8 cellular contexts compared by ENCODE assay signal in the genomic region with DNA sequence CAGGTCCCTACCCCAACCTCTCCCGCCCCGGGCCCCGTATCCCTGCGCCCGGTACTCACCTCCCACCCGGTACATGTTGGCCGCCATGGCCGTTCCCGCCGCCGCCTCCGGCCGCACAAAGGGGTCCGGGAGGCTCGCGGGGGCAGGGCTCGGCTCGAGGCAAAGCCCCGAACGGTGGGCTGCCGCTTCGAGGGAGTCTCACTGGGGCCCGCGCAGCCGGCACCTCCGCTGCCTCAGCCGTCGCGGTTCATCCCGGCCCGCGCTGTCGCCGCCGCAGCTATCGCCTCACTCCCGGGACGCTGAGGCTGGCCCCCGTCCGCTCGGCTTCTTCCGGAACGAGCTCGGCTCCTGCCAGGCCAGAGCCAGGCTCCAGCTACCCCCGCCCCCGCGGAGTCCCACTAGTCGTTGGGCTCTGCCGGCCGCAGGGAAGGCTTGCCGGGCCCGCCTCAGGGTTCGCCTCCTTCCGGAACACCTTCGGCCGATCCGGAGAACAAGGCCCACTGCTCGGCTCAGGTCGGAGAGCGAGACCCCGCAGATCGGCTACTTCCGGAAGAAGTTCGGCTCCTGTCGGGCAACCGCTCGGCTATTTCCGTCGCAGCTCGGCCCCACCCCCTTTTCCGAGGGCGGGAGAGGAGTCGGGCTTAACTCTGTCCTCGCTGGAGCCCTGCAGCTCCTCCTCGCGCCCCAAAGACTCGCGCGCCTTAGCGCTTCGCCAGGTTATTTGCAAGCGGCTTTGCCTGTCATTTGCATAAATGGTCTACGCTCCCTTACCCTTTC. TPM values are rescaled to one million over a fixed set of nuclear protein-coding genes. Genes with fewer than 3 reads are reported as not detected.
DNase-seq lines count a peak whose midpoint lies in the region; ATAC-seq and TF ChIP-seq lines count a peak whose summit lies in the region.

A gene (minus strand): TSS at position 502 of the 777 bp plus-strand sequence. CDS start 415 bp downstream, at position 87.

- peaks cover 42% of the 10 kb centered on the region for H3K79me2 ChIP-seq in osteoblast (ENCODE audit: insufficient read depth, low read length)

- H3K4me1 ChIP-seq in osteoblast (ENCODE audit: insufficient read depth, low read length), result peaks cover 27% of the 10 kb centered on the region
- H3K4me1 ChIP-seq in thoracic aorta (ENCODE audit: control insufficient read depth in 1 of 2, low read depth in 2 of 2), result peaks cover 20 to 40% of the 10 kb centered on the region in 2 donors

- H3K27me3 Mint-ChIP-seq in activated naive CD8-positive, alpha-beta T cell, result no peaks in the 10 kb centered on the region

- H3K9me3 Mint-ChIP-seq in activated naive CD8-positive, alpha-beta T cell (ENCODE audit: low read depth), result no peaks in the 10 kb centered on the region

- no peaks in the 10 kb centered on the region for H3K9me3 ChIP-seq in osteoblast (ENCODE audit: low read depth, low read length)
- H3K9me3 ChIP-seq in thoracic aorta, result no peaks in the 10 kb centered on the region

- H3K27ac Mint-ChIP-seq in activated naive CD8-positive, alpha-beta T cell, result peak within 1 kb of the TSS; percentile 95

- POLR2A ChIA-PET in GM10248 (lab: Yijun Ruan, JAX), result interaction anchor here (0.5 to 3.1 kb wide), 15 partner anchors 9 to 240 kb away, joined by 3 to 64 read pairs (median 4); a partner anchor contains a TSS

- peak; percentile 68 for ATAC-seq in HG02623 (IDR thresholded peaks at IDR 0.05; ENCODE audit: unreplicated experiment)
- ATAC-seq in thoracic aorta (ENCODE audit: insufficient number of reproducible peaks, low FRiP score, low read depth), result peak; percentile 82

- CTCF ChIA-PET in GM10248 (lab: Yijun Ruan, JAX), result interaction anchor here (0.7 to 2.1 kb wide), 7 partner anchors 9 to 177 kb away, joined by 3 to 26 read pairs (median 4); a partner anchor contains a TSS

- peak within 1 kb of the TSS; percentile 93 for H3K4me3 Mint-ChIP-seq in activated naive CD8-positive, alpha-beta T cell

- H3K4me2 ChIP-seq in osteoblast (ENCODE audit: insufficient read depth, low read length), result peak within 1 kb of the TSS; percentile 96

- H3K4me3 ChIP-seq in osteoblast (ENCODE audit: insufficient read depth, low read length) (peak within 1 kb of the TSS; percentile 96), thoracic aorta (peak within 1 kb of the TSS; percentile 98)

- H3K27ac ChIP-seq in osteoblast (ENCODE audit: low read depth, low read length) (peak within 1 kb of the TSS; percentile 83), thoracic aorta (peak within 1 kb of the TSS; percentile 98 to 99)

- H3K36me3 ChIP-seq in osteoblast (ENCODE audit: insufficient read depth, low read length), result peaks cover 56% of the 10 kb centered on the region
- peaks cover 34% of the 10 kb centered on the region for H3K36me3 ChIP-seq in thoracic aorta

- H3K36me3 Mint-ChIP-seq in activated naive CD8-positive, alpha-beta T cell, result peaks cover 27% of the 10 kb centered on the region

- peaks cover 27% of the 10 kb centered on the region for H4K20me1 ChIP-seq in osteoblast (ENCODE audit: insufficient read depth, low read length)

- peaks cover 55% of the 10 kb centered on the region for H3K4me1 Mint-ChIP-seq in activated naive CD8-positive, alpha-beta T cell (ENCODE audit: low read depth)

- TF ChIP-seq CTCF in GM10248 (IDR thresholded peaks at IDR 0.05; ENCODE audit: control extremely low read depth, extremely low read depth, low read depth, missing control alignments), result peak; percentile 16
- no peak for TF ChIP-seq CTCF in osteoblast (IDR thresholded peaks at IDR 0.05; ENCODE audit: extremely low read depth, low read depth, low read length)
- no peak for TF ChIP-seq CTCF in thoracic aorta (IDR thresholded peaks at IDR 0.05)

- H3K27me3 ChIP-seq in osteoblast (ENCODE audit: insufficient read depth, low read length) (no peaks in the 10 kb centered on the region), thoracic aorta (replicated peaks; ENCODE audit: insufficient read depth) (no peaks in the 10 kb centered on the region)

- H2AFZ ChIP-seq in osteoblast (ENCODE audit: low read length), result peak within 1 kb of the TSS; percentile 59

- peak; percentile 98 for DNase-seq in GM10248 (ENCODE audit: extremely low spot score)
- peak; percentile 99 for DNase-seq in NCI-H1105 (lab: John Stamatoyannopoulos, UW)
- peak; percentile 98 for DNase-seq in SKM-1 treated with dmso at 0.1 percent for 144 hours (lab: John Stamatoyannopoulos, UW; ENCODE audit: unreplicated experiment)
- no peak for DNase-seq in glomerular endothelial cell (ENCODE audit: extremely low read depth, low read depth, low spot score)
- peak; percentile 99 for DNase-seq in osteoblast (ENCODE audit: insufficient read length, low spot score, missing footprints)
- DNase-seq in thoracic aorta (ENCODE audit: low spot score), result peak; percentile 90

RNA-seq across cellular contexts. Expression of the gene that starts here (rescaled TPM):
- 143 and 154 TPM in 2 replicates for total RNA-seq in glomerular endothelial cell
- total RNA-seq in osteoblast, result 102 and 105 TPM in 2 replicates
- total RNA-seq in thoracic aorta, result 100 to 1,000 TPM in 1 of 2 donors, 10 to 100 TPM in 1; 55.9 to 124 TPM
